ENCODE assay signal across 23 cellular contexts in genomic region chr15:25694238-25694584, GRCh38.
DNase-seq lines count a peak whose midpoint lies in the region; ATAC-seq and TF ChIP-seq lines count a peak whose summit lies in the region.
"Had no signal": no experiment of that assay in that cellular context is flagged by ENCODE, and none has a peak within 500 bp of the region (broad histone marks: within the 10 kb centered on the region; RNA-seq: fewer than 3 reads in every experiment).

No MANE protein-coding gene starts in this region.

- H3K27me3 Mint-ChIP-seq in glutamatergic neuron (ENCODE audit: unreplicated experiment) = no peaks in the 10 kb centered on the region
- H3K27me3 Mint-ChIP-seq: activated CD4-positive, alpha-beta T cell treated with anti-CD3 and anti-CD28 coated beads, Interleukin-2, amount 10 ng/mL, durations not matched to agents 24 days and 14 days; activated naive CD8-positive, alpha-beta T cell; stimulated activated naive CD8-positive, alpha-beta T cell treated with anti-CD3 and anti-CD28 coated beads, Interleukin-15, amount 100 ng/mL, for 72 hours had no signal

- no peak for ATAC-seq in GM18517 (IDR thresholded peaks at IDR 0.05; ENCODE audit: unreplicated experiment)
- ATAC-seq in HG03342 (IDR thresholded peaks at IDR 0.05; ENCODE audit: unreplicated experiment) = no peak

- peaks cover 0 to 8% (median 4%) of the 10 kb centered on the region in 4 donors for H3K4me1 ChIP-seq in sigmoid colon
- H3K4me1 ChIP-seq: tibial nerve had no signal

- no peak overlapping the region for H3K4me3 ChIP-seq in LNCaP clone FGC (ENCODE audit: low read depth, low read length)
- H3K4me3 ChIP-seq in sigmoid colon = no peak overlapping the region
- H3K4me3 ChIP-seq in MG63 = no peak overlapping the region
- H3K4me3 ChIP-seq: dorsolateral prefrontal cortex, lung, tibial nerve had no signal

- TF ChIP-seq CTCF in LNCaP clone FGC (IDR thresholded peaks at IDR 0.05; ENCODE audit: control insufficient read depth, extremely low read depth, insufficient read depth) = 0 out of 2 replicates have a peak, but pooled peaks have one; percentile 6
- peak; percentile 6 for TF ChIP-seq CTCF in glutamatergic neuron (IDR thresholded peaks at IDR 0.05; ENCODE audit: partially characterized antibody, unreplicated experiment)
- TF ChIP-seq CTCF in sigmoid colon (IDR thresholded peaks at IDR 0.05) = no peak

- TF ChIP-seq EP300 in sigmoid colon (IDR thresholded peaks at IDR 0.05) = no peak

- no peaks in the 10 kb centered on the region for H3K27me3 ChIP-seq in sigmoid colon
- H3K27me3 ChIP-seq in MG63 = no peaks in the 10 kb centered on the region
- H3K27me3 ChIP-seq: dorsolateral prefrontal cortex, tibial nerve had no signal

- H3K36me3 ChIP-seq in sigmoid colon = peaks cover 0 to 20% (median 11%) of the 10 kb centered on the region in 4 donors
- H3K36me3 ChIP-seq in MG63 = no peaks in the 10 kb centered on the region

- H3K9me3 ChIP-seq in sigmoid colon (no peaks in the 10 kb centered on the region), MG63 (no peaks in the 10 kb centered on the region)
- H3K9me3 ChIP-seq: SK-N-SH, tibial nerve had no signal

- TF ChIP-seq POLR2A in sigmoid colon (IDR thresholded peaks at IDR 0.05) = no peak

- intact Hi-C loops in sigmoid colon (cut with DNase I) = loop anchor here (5.0 kb wide), 2 partner anchors 187 to 238 kb away; no protein-coding TSS in a partner anchor

- no peaks in the 10 kb centered on the region for H3K4me1 Mint-ChIP-seq in glutamatergic neuron (ENCODE audit: low read depth, unreplicated experiment)
- H3K4me1 Mint-ChIP-seq: activated CD4-positive, alpha-beta T cell treated with anti-CD3 and anti-CD28 coated beads, Interleukin-2, amount 10 ng/mL, durations not matched to agents 24 days and 14 days; stimulated activated naive CD8-positive, alpha-beta T cell treated with anti-CD3 and anti-CD28 coated beads, Interleukin-15, amount 100 ng/mL, for 72 hours had no signal

- H3K4me3 Mint-ChIP-seq in glutamatergic neuron (ENCODE audit: unreplicated experiment) = no peak overlapping the region
- H3K4me3 Mint-ChIP-seq: activated CD4-positive, alpha-beta T cell treated with anti-CD3 and anti-CD28 coated beads, Interleukin-2, amount 10 ng/mL, durations not matched to agents 24 days and 14 days; activated naive CD8-positive, alpha-beta T cell; stimulated activated naive CD8-positive, alpha-beta T cell treated with anti-CD3 and anti-CD28 coated beads, Interleukin-15, amount 100 ng/mL, for 72 hours; T-helper 2 cell treated with Interferon-gamma antibody and Interleukin-4, amounts not matched to agents 5 μg/mL and 100 μg/mL, for 36 hours had no signal

- H3K27ac Mint-ChIP-seq in glutamatergic neuron (ENCODE audit: unreplicated experiment) = no peak overlapping the region
- H3K27ac Mint-ChIP-seq: activated naive CD8-positive, alpha-beta T cell; stimulated activated naive CD8-positive, alpha-beta T cell treated with anti-CD3 and anti-CD28 coated beads, Interleukin-15, amount 100 ng/mL, for 72 hours; T-helper 2 cell treated with Interferon-gamma antibody and Interleukin-4, amounts not matched to agents 5 μg/mL and 100 μg/mL, for 36 hours had no signal

- no peaks in the 10 kb centered on the region for H3K9me3 Mint-ChIP-seq in glutamatergic neuron (ENCODE audit: unreplicated experiment)
- H3K9me3 Mint-ChIP-seq: activated CD4-positive, alpha-beta T cell treated with anti-CD3 and anti-CD28 coated beads, Interleukin-2, amount 10 ng/mL, durations not matched to agents 24 days and 14 days; stimulated activated naive CD8-positive, alpha-beta T cell treated with anti-CD3 and anti-CD28 coated beads, Interleukin-15, amount 100 ng/mL, for 72 hours; T-helper 2 cell treated with Interferon-gamma antibody and Interleukin-4, amounts not matched to agents 5 μg/mL and 100 μg/mL, for 36 hours had no signal

- WGBS in sigmoid colon, 2 donors = 84% methylated on average over 4 of the region's 4 CpGs

- no peak overlapping the region for H3K27ac ChIP-seq in sigmoid colon
- H3K27ac ChIP-seq: dorsolateral prefrontal cortex, tibial nerve had no signal

- peak; percentile 8 for DNase-seq in NCI-H82 (lab: John Stamatoyannopoulos, UW)
- DNase-seq in NCI-H82 treated with DMSO at 0.1 percent for 48 hours (lab: John Stamatoyannopoulos, UW; ENCODE audit: unreplicated experiment) = no peak
- DNase-seq in LNCaP clone FGC (ENCODE audit: low read depth) = no peak
- DNase-seq in glutamatergic neuron = no peak
- peak; percentile 39 for DNase-seq in sigmoid colon
- no peak for DNase-seq in MG63
- DNase-seq: 8988T; central memory CD4-positive, alpha-beta T cell; DMS79 treated with DMSO at 0.1 percent for 48 hours; KG1; kidney; MV-4-11; NCI-H2171 treated with DMSO at 0.1 percent for 48 hours had no signal

- no peaks in the 10 kb centered on the region for H3K36me3 Mint-ChIP-seq in glutamatergic neuron (ENCODE audit: unreplicated experiment)

Comparison
In these comparisons a context has a peak if more than half of its experiments do, and no peak if none do; other contexts are left out.
1. DNase-seq: peak in NCI-H82 (single experiment) and sigmoid colon (single experiment); none in NCI-H82 treated with DMSO at 0.1 percent for 48 hours (single experiment), LNCaP clone FGC (single experiment), glutamatergic neuron (single experiment) and MG63 (single experiment).
2. CTCF ChIP-seq: peak in LNCaP clone FGC (single experiment) and glutamatergic neuron (single experiment); none in sigmoid colon (0 of 4).